In the genomic region with DNA sequence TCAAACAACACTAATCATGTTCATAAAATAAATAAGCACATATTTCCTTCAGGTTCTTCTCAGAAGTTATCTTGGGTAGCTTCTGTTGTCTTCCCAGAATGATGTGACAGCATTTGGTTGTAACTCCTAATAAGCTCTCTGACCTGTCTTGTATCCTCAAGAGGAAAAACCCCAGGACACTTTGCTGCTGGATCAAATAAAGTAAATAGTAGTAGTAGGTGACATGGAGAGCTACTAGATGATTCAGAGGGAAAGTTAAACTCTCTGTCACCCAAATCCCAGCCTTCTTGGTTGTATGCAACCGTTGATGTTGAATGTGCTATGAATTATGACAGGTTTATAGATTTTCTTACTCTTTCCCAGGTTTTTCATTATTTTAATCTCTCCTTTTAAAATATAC, we compare ENCODE assay signal across 29 cellular contexts.
"Had no signal": no experiment of that assay in that cellular context is flagged by ENCODE, and none has a peak within 500 bp of the region (broad histone marks: within the 10 kb centered on the region; RNA-seq: fewer than 3 reads in every experiment).

No MANE protein-coding gene starts in this region.

- H3K27me3 Mint-ChIP-seq: stimulated activated memory B cell treated with anti-CD40 and anti-IgM and Interleukin-4, amounts not matched to agents 10 μg/mL and 1 μg/mL and 100 μg/mL, for 72 hours; stimulated activated naive B cell treated with anti-CD40 and anti-IgM and Interleukin-4, amounts not matched to agents 10 μg/mL and 1 μg/mL and 100 μg/mL, for 72 hours; stimulated activated naive CD8-positive, alpha-beta T cell treated with anti-CD3 and anti-CD28 coated beads, Interleukin-15, amount 100 ng/mL, for 72 hours; stimulated activated naive CD8-positive, alpha-beta T cell treated with anti-CD3 and anti-CD28 coated beads, Interleukin-15, Interleukin-2, amounts not matched to agents 100 ng/mL and 50 ng/mL, for 24 hours had no signal

- FAIRE-seq: urothelium cell line had no signal

- H3K4me3 ChIP-seq: stomach, suprapubic skin, testis, thoracic aorta, thyroid gland, tibial artery, tibial nerve, transverse colon, upper lobe of left lung, upper lobe of right lung, uterus, vagina had no signal

- H3K36me3 Mint-ChIP-seq: stimulated activated effector memory CD8-positive, alpha-beta T cell treated with anti-CD3 and anti-CD28 coated beads, Interleukin-12 subunit alpha, Interleukin-12 subunit beta, amount 100 ng/mL, for 72 hours; stimulated activated memory B cell treated with anti-CD40 and anti-IgM and Interleukin-4, amounts not matched to agents 10 μg/mL and 1 μg/mL and 100 μg/mL, for 72 hours; stimulated activated naive B cell treated with anti-CD40 and anti-IgM and Interleukin-4, amounts not matched to agents 10 μg/mL and 1 μg/mL and 100 μg/mL, for 72 hours; type B pancreatic cell had no signal

- H3K9me3 ChIP-seq: stomach, suprapubic skin, testis, thoracic aorta, thyroid gland, tibial artery, tibial nerve, transverse colon, upper lobe of left lung, upper lobe of right lung, uterus, vagina had no signal

- DNase-seq: stimulated activated CD4-positive, alpha-beta T cell treated with anti-CD3 and anti-CD28 coated beads, Interleukin-2, amount 100 ng/mL, for 48 hours; stimulated activated CD4-positive, alpha-beta T cell treated with anti-CD3 and anti-CD28 coated beads, Interleukin-4, amount 100 ng/mL, for 1 hour; stimulated activated CD4-positive, alpha-beta T cell treated with anti-CD3 and anti-CD28 coated beads, Interleukin-4, amount 100 ng/mL, for 24 hours; stimulated activated CD4-positive, alpha-beta T cell treated with anti-CD3 and anti-CD28 coated beads, Interleukin-4, amount 100 ng/mL, for 4 hours; stimulated activated CD8-positive, alpha-beta memory T cell treated with anti-CD3 and anti-CD28 coated beads, Interleukin-4, amount 100 ng/mL, for 48 hours; stimulated activated naive B cell treated with anti-CD40 and anti-IgM and Interleukin-4, amounts not matched to agents 10 μg/mL and 1 μg/mL and 100 μg/mL, for 72 hours; stimulated activated naive CD4-positive, alpha-beta T cell; stimulated activated naive CD4-positive, alpha-beta T cell treated with Interleukin-2 at 50 U/mL for 16 hours; stimulated activated naive CD8-positive, alpha-beta T cell treated with anti-CD3 and anti-CD28 coated beads, Interleukin-15, amount 100 ng/mL, for 72 hours; stimulated activated naive CD8-positive, alpha-beta T cell treated with anti-CD3 and anti-CD28 coated beads, Interleukin-15, Interleukin-2, amounts not matched to agents 100 U/mL and 50 U/mL, for 24 hours; stomach; substantia nigra; testis; thyroid gland; tibial artery; transverse colon; trophoblast cell; upper lobe of left lung; upper lobe of right lung; uterus had no signal

- H3K4me3 Mint-ChIP-seq: stimulated activated effector memory CD8-positive, alpha-beta T cell treated with anti-CD3 and anti-CD28 coated beads, Interleukin-12 subunit alpha, Interleukin-12 subunit beta, amount 100 ng/mL, for 72 hours; stimulated activated memory B cell treated with anti-CD40 and anti-IgM and Interleukin-4, amounts not matched to agents 10 μg/mL and 1 μg/mL and 100 μg/mL, for 72 hours; stimulated activated naive B cell treated with anti-CD40 and anti-IgM and Interleukin-4, amounts not matched to agents 10 μg/mL and 1 μg/mL and 100 μg/mL, for 72 hours; stimulated activated naive CD8-positive, alpha-beta T cell treated with anti-CD3 and anti-CD28 coated beads, Interleukin-15, amount 100 ng/mL, for 72 hours; stimulated activated naive CD8-positive, alpha-beta T cell treated with anti-CD3 and anti-CD28 coated beads, Interleukin-15, Interleukin-2, amounts not matched to agents 100 ng/mL and 50 ng/mL, for 24 hours; type B pancreatic cell had no signal

- H3K9me3 Mint-ChIP-seq: stimulated activated memory B cell treated with anti-CD40 and anti-IgM and Interleukin-4, amounts not matched to agents 10 μg/mL and 1 μg/mL and 100 μg/mL, for 72 hours; stimulated activated naive B cell treated with anti-CD40 and anti-IgM and Interleukin-4, amounts not matched to agents 10 μg/mL and 1 μg/mL and 100 μg/mL, for 72 hours; stimulated activated naive CD8-positive, alpha-beta T cell treated with anti-CD3 and anti-CD28 coated beads, Interleukin-15, Interleukin-2, amounts not matched to agents 100 ng/mL and 50 ng/mL, for 24 hours; type B pancreatic cell had no signal

- H3K27me3 ChIP-seq: stomach, suprapubic skin, testis, thyroid gland, tibial artery, tibial nerve, transverse colon, upper lobe of left lung, upper lobe of right lung, uterus, vagina had no signal

- ATAC-seq: stimulated activated effector memory CD8-positive, alpha-beta T cell treated with anti-CD3 and anti-CD28 coated beads, Interleukin-12 subunit alpha, Interleukin-12 subunit beta, amount 100 ng/mL, for 72 hours; stimulated activated memory B cell treated with anti-CD40 and anti-IgM and Interleukin-4, amounts not matched to agents 10 μg/mL and 1 μg/mL and 100 μg/mL, for 72 hours; stimulated activated naive B cell treated with anti-CD40 and anti-IgM and Interleukin-4, amounts not matched to agents 10 μg/mL and 1 μg/mL and 100 μg/mL, for 72 hours; stimulated activated naive CD8-positive, alpha-beta T cell treated with anti-CD3 and anti-CD28 coated beads, Interleukin-15, amount 100 ng/mL, for 72 hours; stimulated activated naive CD8-positive, alpha-beta T cell treated with anti-CD3 and anti-CD28 coated beads, Interleukin-15, Interleukin-2, amounts not matched to agents 100 U/mL and 50 U/mL, for 24 hours; upper lobe of right lung had no signal

- H3K4me1 Mint-ChIP-seq: stimulated activated effector memory CD8-positive, alpha-beta T cell treated with anti-CD3 and anti-CD28 coated beads, Interleukin-12 subunit alpha, Interleukin-12 subunit beta, amount 100 ng/mL, for 72 hours; stimulated activated memory B cell treated with anti-CD40 and anti-IgM and Interleukin-4, amounts not matched to agents 10 μg/mL and 1 μg/mL and 100 μg/mL, for 72 hours; stimulated activated naive CD8-positive, alpha-beta T cell treated with anti-CD3 and anti-CD28 coated beads, Interleukin-15, amount 100 ng/mL, for 72 hours had no signal

- H3K4me1 ChIP-seq: stomach, suprapubic skin, testis, thyroid gland, tibial artery, tibial nerve, transverse colon, upper lobe of left lung, upper lobe of right lung, uterus, vagina had no signal

- H3K27ac Mint-ChIP-seq: stimulated activated effector memory CD8-positive, alpha-beta T cell treated with anti-CD3 and anti-CD28 coated beads, Interleukin-12 subunit alpha, Interleukin-12 subunit beta, amount 100 ng/mL, for 72 hours; stimulated activated memory B cell treated with anti-CD40 and anti-IgM and Interleukin-4, amounts not matched to agents 10 μg/mL and 1 μg/mL and 100 μg/mL, for 72 hours; stimulated activated naive B cell treated with anti-CD40 and anti-IgM and Interleukin-4, amounts not matched to agents 10 μg/mL and 1 μg/mL and 100 μg/mL, for 72 hours; stimulated activated naive CD8-positive, alpha-beta T cell treated with anti-CD3 and anti-CD28 coated beads, Interleukin-15, amount 100 ng/mL, for 72 hours; stimulated activated naive CD8-positive, alpha-beta T cell treated with anti-CD3 and anti-CD28 coated beads, Interleukin-15, Interleukin-2, amounts not matched to agents 100 ng/mL and 50 ng/mL, for 24 hours; type B pancreatic cell had no signal

- H3K27ac ChIP-seq: stomach, suprapubic skin, testis, thoracic aorta, thyroid gland, tibial artery, tibial nerve, transverse colon, upper lobe of left lung, upper lobe of right lung, uterus, vagina had no signal

- H3K36me3 ChIP-seq: stomach, suprapubic skin, thoracic aorta, thyroid gland, tibial artery, tibial nerve, transverse colon, upper lobe of left lung, upper lobe of right lung, uterus, vagina had no signal
